Comparison of ENCODE assay signal across 18 cellular contexts in genomic region chr4:171169396-171169795, GRCh38.
A peak's percentile ranks its signal among the peaks of the same experiment; 100 is the strongest.
DNase-seq lines count a peak whose midpoint lies in the region; ATAC-seq and TF ChIP-seq lines count a peak whose summit lies in the region.
"Had no signal": no experiment of that assay in that cellular context is flagged by ENCODE, and none has a peak within 500 bp of the region (broad histone marks: within the 10 kb centered on the region; RNA-seq: fewer than 3 reads in every experiment).

No MANE protein-coding gene starts in this region.

- H3K4me1 ChIP-seq in spleen, result no peaks in the 10 kb centered on the region
- H3K4me1 ChIP-seq in aorta (ENCODE audit: control insufficient read depth in 1 of 2, insufficient read depth in 2 of 2, low read length in 2 of 2), result no peaks in the 10 kb centered on the region
- no peaks in the 10 kb centered on the region for H3K4me1 ChIP-seq in foreskin keratinocyte
- H3K4me1 ChIP-seq: BE2C, Caco-2 had no signal

- in situ Hi-C loops in KBM-7 (cut with MboI; ENCODE audit: low pct_unique_long_range_greater_than_20kb, low sequenced_read_pairs), result no loop called here

- H3K27me3 ChIP-seq in spleen (replicated peaks in 1 of 7) (no peaks in the 10 kb centered on the region), aorta (ENCODE audit: control insufficient read depth in 1 of 2, insufficient read depth in 2 of 2, low read length in 1 of 2) (no peaks in the 10 kb centered on the region), foreskin keratinocyte (no peaks in the 10 kb centered on the region)
- H3K27me3 ChIP-seq: BE2C, BLaER1 had no signal

- H3K27ac Mint-ChIP-seq in CD14-positive monocyte, result no peak overlapping the region
- H3K27ac Mint-ChIP-seq in activated CD8-positive, alpha-beta T cell treated with anti-CD3 and anti-CD28 coated beads, Interleukin-2, amount 10 ng/mL, durations not matched to agents 7 days and 5 days, result no peak overlapping the region
- H3K27ac Mint-ChIP-seq: CD4-positive, alpha-beta T cell; CD8-positive, alpha-beta T cell had no signal

- H3K4me3 Mint-ChIP-seq in CD14-positive monocyte, result no peak overlapping the region
- no peak overlapping the region for H3K4me3 Mint-ChIP-seq in activated CD8-positive, alpha-beta T cell treated with anti-CD3 and anti-CD28 coated beads, Interleukin-2, amount 10 ng/mL, durations not matched to agents 7 days and 5 days
- H3K4me3 Mint-ChIP-seq: CD4-positive, alpha-beta T cell; CD8-positive, alpha-beta T cell had no signal

- intact Hi-C loops in CD14-positive monocyte (cut with micrococcal nuclease) (no loop called here), spleen (cut with DNase I; ENCODE audit: low total_unique reads) (no loop called here), aorta (cut with DNase I) (no loop called here)

- no peaks in the 10 kb centered on the region for H3K36me3 ChIP-seq in spleen
- no peaks in the 10 kb centered on the region for H3K36me3 ChIP-seq in aorta (ENCODE audit: control insufficient read depth in 1 of 2, insufficient read depth in 2 of 2, low read length in 1 of 2)
- H3K36me3 ChIP-seq: BE2C, BLaER1 had no signal

- no peaks in the 10 kb centered on the region for H3K4me1 Mint-ChIP-seq in CD14-positive monocyte
- no peaks in the 10 kb centered on the region for H3K4me1 Mint-ChIP-seq in activated CD8-positive, alpha-beta T cell treated with anti-CD3 and anti-CD28 coated beads, Interleukin-2, amount 10 ng/mL, durations not matched to agents 7 days and 5 days (ENCODE audit: low read depth)

- 62 to 85% (median 77%) methylated on average over 4 of the region's 4 CpGs for WGBS in spleen, 5 donors
- 63 to 91% methylated on average over 4 of the region's 4 CpGs for WGBS in aorta, 2 donors

- H3K4me3 ChIP-seq in spleen (no peak overlapping the region), aorta (ENCODE audit: low read length in 2 of 2) (no peak overlapping the region)
- H3K4me3 ChIP-seq: BLaER1 had no signal

- POLR2A ChIA-PET in activated CD8-positive, alpha-beta T cell treated with anti-CD3 and anti-CD28 coated beads, Interleukin-2, amount 10 ng/mL, durations not matched to agents 7 days and 5 days (lab: Charles Lee), result no interaction called here

- CTCF ChIA-PET in activated CD8-positive, alpha-beta T cell treated with anti-CD3 and anti-CD28 coated beads, Interleukin-2, amount 10 ng/mL, durations not matched to agents 7 days and 5 days (lab: Charles Lee), result no interaction called here

- H3K9me3 ChIP-seq in spleen (peaks cover 0 to 28% (median 21%) of the 10 kb centered on the region in 8 donors), aorta (ENCODE audit: control insufficient read depth, low read length) (peaks cover 3% of the 10 kb centered on the region)
- H3K9me3 ChIP-seq: BE2C, Caco-2 had no signal

- no peaks in the 10 kb centered on the region for H3K36me3 Mint-ChIP-seq in CD14-positive monocyte
- no peaks in the 10 kb centered on the region for H3K36me3 Mint-ChIP-seq in activated CD8-positive, alpha-beta T cell treated with anti-CD3 and anti-CD28 coated beads, Interleukin-2, amount 10 ng/mL, durations not matched to agents 7 days and 5 days (ENCODE audit: low read depth)
- H3K36me3 Mint-ChIP-seq: CD8-positive, alpha-beta T cell had no signal

- peaks cover 0 to 2% (median 0%) of the 10 kb centered on the region in 3 donors for H3K27me3 Mint-ChIP-seq in CD14-positive monocyte (ENCODE audit: low read depth in 3 of 3)
- no peaks in the 10 kb centered on the region for H3K27me3 Mint-ChIP-seq in activated CD8-positive, alpha-beta T cell treated with anti-CD3 and anti-CD28 coated beads, Interleukin-2, amount 10 ng/mL, durations not matched to agents 7 days and 5 days (ENCODE audit: low read depth)
- H3K27me3 Mint-ChIP-seq: CD4-positive, alpha-beta T cell had no signal

- TF ChIP-seq CTCF in CD14-positive monocyte (IDR thresholded peaks at IDR 0.05), result no peak
- no peak for TF ChIP-seq CTCF in spleen (IDR thresholded peaks at IDR 0.05 in 8 of 11, conservative IDR thresholded peaks at IDR 0.05 in 3 of 11)
- TF ChIP-seq CTCF in foreskin keratinocyte (conservative IDR thresholded peaks at IDR 0.05), result no peak

- ATAC-seq in aorta (ENCODE audit: low FRiP score) (peak; percentile 22), foreskin keratinocyte (no peak)
- ATAC-seq in activated CD8-positive, alpha-beta T cell treated with anti-CD3 and anti-CD28 coated beads, Interleukin-2, amount 10 ng/mL, durations not matched to agents 7 days and 5 days, result no peak
- ATAC-seq: CD8-positive, alpha-beta T cell had no signal

- no peak for TF ChIP-seq POLR2A in spleen (IDR thresholded peaks at IDR 0.05)

- H3K9me3 Mint-ChIP-seq in CD14-positive monocyte, result peaks cover 0 to 10% (median 4%) of the 10 kb centered on the region in 7 donors
- H3K9me3 Mint-ChIP-seq in activated CD8-positive, alpha-beta T cell treated with anti-CD3 and anti-CD28 coated beads, Interleukin-2, amount 10 ng/mL, durations not matched to agents 7 days and 5 days (ENCODE audit: insufficient read depth), result peaks cover 6% of the 10 kb centered on the region

- no peak overlapping the region for H3K27ac ChIP-seq in spleen
- no peak overlapping the region for H3K27ac ChIP-seq in aorta (ENCODE audit: low read depth in 1 of 2, low read length in 2 of 2)
- no peak overlapping the region for H3K27ac ChIP-seq in foreskin keratinocyte
- H3K27ac ChIP-seq: BLaER1 had no signal

- peak; percentile 36 for DNase-seq in CD14-positive monocyte (ENCODE audit: low spot score)
- DNase-seq in mesenteric fat pad (ENCODE audit: low spot score), result peak; percentile 65
- DNase-seq in spleen, result peak; percentile 59
- DNase-seq in aorta, result no peak
- no peak for DNase-seq in KBM-7
- DNase-seq in activated CD8-positive, alpha-beta T cell treated with anti-CD3 and anti-CD28 coated beads, Interleukin-2, amount 10 ng/mL, durations not matched to agents 7 days and 5 days, result no peak
- DNase-seq in foreskin keratinocyte, result no peak
- DNase-seq: 8988T; ACHN; BE2C; C1 segment of cervical spinal cord; Caco-2; Calu3; CD4-positive, alpha-beta T cell; CD8-positive, alpha-beta T cell; DMS79 treated with DMSO at 0.1 percent for 48 hours; GF-D8 had no signal

Comparison
In these comparisons a context has a peak if more than half of its experiments do, and no peak if none do; other contexts are left out.
1. DNase-seq: peak in CD14-positive monocyte (single experiment), mesenteric fat pad (single experiment) and spleen (single experiment); none in aorta (0 of 2), KBM-7 (single experiment), activated CD8-positive, alpha-beta T cell treated with anti-CD3 and anti-CD28 coated beads, Interleukin-2, amount 10 ng/mL, durations not matched to agents 7 days and 5 days (single experiment) and foreskin keratinocyte (0 of 2).